Comparison of ENCODE assay signal across 1 cellular context in the genomic region with DNA sequence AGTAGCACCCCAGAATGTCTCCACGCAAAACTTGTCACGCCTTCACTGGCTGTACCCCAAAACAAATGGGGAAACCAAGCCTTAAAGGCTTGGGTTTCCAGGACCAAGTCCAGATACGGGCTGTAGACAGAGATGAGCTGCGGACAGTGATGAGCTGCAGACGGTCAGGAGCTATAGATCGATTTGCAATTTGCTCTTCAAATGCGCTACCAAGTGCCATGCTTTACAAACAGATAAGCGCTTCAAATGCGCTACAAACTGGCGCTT.
TF ChIP-seq lines count a peak whose summit lies in the region.

No MANE protein-coding gene starts in this region.

TF ChIP-seq in GM23338, 12 proteins besides CTCF, POLR2A, EP300 and RAD21 (continued from another document):
- TF ChIP-seq ZNF114 (CRISPR knock-in tag; IDR thresholded peaks at IDR 0.05), result no peak
- TF ChIP-seq, protein P1, sequence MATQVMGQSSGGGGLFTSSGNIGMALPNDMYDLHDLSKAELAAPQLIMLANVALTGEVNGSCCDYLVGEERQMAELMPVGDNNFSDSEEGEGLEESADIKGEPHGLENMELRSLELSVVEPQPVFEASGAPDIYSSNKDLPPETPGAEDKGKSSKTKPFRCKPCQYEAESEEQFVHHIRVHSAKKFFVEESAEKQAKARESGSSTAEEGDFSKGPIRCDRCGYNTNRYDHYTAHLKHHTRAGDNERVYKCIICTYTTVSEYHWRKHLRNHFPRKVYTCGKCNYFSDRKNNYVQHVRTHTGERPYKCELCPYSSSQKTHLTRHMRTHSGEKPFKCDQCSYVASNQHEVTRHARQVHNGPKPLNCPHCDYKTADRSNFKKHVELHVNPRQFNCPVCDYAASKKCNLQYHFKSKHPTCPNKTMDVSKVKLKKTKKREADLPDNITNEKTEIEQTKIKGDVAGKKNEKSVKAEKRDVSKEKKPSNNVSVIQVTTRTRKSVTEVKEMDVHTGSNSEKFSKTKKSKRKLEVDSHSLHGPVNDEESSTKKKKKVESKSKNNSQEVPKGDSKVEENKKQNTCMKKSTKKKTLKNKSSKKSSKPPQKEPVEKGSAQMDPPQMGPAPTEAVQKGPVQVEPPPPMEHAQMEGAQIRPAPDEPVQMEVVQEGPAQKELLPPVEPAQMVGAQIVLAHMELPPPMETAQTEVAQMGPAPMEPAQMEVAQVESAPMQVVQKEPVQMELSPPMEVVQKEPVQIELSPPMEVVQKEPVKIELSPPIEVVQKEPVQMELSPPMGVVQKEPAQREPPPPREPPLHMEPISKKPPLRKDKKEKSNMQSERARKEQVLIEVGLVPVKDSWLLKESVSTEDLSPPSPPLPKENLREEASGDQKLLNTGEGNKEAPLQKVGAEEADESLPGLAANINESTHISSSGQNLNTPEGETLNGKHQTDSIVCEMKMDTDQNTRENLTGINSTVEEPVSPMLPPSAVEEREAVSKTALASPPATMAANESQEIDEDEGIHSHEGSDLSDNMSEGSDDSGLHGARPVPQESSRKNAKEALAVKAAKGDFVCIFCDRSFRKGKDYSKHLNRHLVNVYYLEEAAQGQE (IDR thresholded peaks at IDR 0.05; ENCODE audit: unreplicated experiment), result no peak
- TF ChIP-seq STAT1 (IDR thresholded peaks at IDR 0.05; ENCODE audit: unreplicated experiment), result no peak
- TF ChIP-seq POLR2AphosphoS5 (IDR thresholded peaks at IDR 0.05; ENCODE audit: low read depth), result no peak
- TF ChIP-seq, protein P2, sequence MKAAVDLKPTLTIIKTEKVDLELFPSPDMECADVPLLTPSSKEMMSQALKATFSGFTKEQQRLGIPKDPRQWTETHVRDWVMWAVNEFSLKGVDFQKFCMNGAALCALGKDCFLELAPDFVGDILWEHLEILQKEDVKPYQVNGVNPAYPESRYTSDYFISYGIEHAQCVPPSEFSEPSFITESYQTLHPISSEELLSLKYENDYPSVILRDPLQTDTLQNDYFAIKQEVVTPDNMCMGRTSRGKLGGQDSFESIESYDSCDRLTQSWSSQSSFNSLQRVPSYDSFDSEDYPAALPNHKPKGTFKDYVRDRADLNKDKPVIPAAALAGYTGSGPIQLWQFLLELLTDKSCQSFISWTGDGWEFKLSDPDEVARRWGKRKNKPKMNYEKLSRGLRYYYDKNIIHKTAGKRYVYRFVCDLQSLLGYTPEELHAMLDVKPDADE (IDR thresholded peaks at IDR 0.05), result no peak
